ENCODE assay signal across 16 cellular contexts in the genomic region with DNA sequence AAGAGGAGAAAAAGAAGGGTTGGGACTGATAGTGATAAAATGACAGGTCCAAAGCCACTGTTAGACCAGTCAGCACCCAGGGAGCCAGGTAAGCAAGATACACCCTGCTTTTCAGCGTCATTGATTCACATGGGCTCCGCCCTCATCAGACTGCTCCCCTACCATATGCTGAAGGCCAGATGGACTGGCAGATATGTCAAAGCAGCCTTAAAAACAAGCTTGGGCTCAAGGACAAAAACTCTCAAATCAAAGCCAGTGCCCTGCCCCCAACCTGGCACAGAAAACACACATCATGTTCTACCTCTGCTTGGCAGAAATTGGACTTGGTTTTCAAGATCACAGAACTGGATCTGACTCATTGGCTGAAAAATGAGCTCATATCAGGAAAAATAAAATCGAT. TPM values are rescaled to one million over a fixed set of nuclear protein-coding genes. Genes with fewer than 3 reads are reported as not detected.
DNase-seq lines count a peak whose midpoint lies in the region; ATAC-seq and TF ChIP-seq lines count a peak whose summit lies in the region.
"Had no signal": no experiment of that assay in that cellular context is flagged by ENCODE, and none has a peak within 500 bp of the region (broad histone marks: within the 10 kb centered on the region; RNA-seq: fewer than 3 reads in every experiment).

No MANE protein-coding gene starts in this region.

- ATAC-seq in activated B cell treated with CpG ODN at 0.5 μM for 24 hours (ENCODE audit: low read depth) = no peak
- ATAC-seq in stimulated activated effector memory CD8-positive, alpha-beta T cell treated with anti-CD3 and anti-CD28 coated beads, Interleukin-12 subunit alpha, Interleukin-12 subunit beta, amount 100 ng/mL, for 72 hours = peak; percentile 36
- ATAC-seq in HG03439 (IDR thresholded peaks at IDR 0.05; ENCODE audit: unreplicated experiment) = no peak
- ATAC-seq in heart left ventricle = no peak
- ATAC-seq: foreskin keratinocyte, Right ventricle myocardium inferior had no signal

- peaks cover 0 to 24% (median 0%) of the 10 kb centered on the region in 9 donors for H3K36me3 ChIP-seq in heart left ventricle
- H3K36me3 ChIP-seq: BLaER1 had no signal

- peak; percentile 59 for DNase-seq in NCI-H2171 (lab: John Stamatoyannopoulos, UW)
- no peak for DNase-seq in activated B cell treated with CpG ODN at 0.5 μM for 24 hours
- DNase-seq in fibroblast of the aortic adventitia (ENCODE audit: low read depth) = peak; percentile 43
- no peak for DNase-seq in stimulated activated effector memory CD8-positive, alpha-beta T cell treated with anti-CD3 and anti-CD28 coated beads, Interleukin-12 subunit alpha, Interleukin-12 subunit beta, amount 100 ng/mL, for 72 hours (ENCODE audit: low spot score in 2 of 2)
- DNase-seq in HEK293T (ENCODE audit: extremely low spot score) = no peak
- DNase-seq in heart left ventricle = no peak
- DNase-seq: activated CD4-positive, alpha-beta T cell treated with anti-CD3 and anti-CD28 coated beads, Interleukin-2, amount 50 U/mL, for 4 hours; activated effector memory CD4-positive, alpha-beta T cell treated with anti-CD3 and anti-CD28 coated beads, Interleukin-2, amount 50 U/mL, for 16 hours; foreskin keratinocyte; NCI-H187; NK-92 treated with Interleukin-12 subunit alpha and Interleukin-12 subunit beta, amount 100 ng/mL, for 24 hours; T1000; testis had no signal

- TF ChIP-seq POLR2A in heart left ventricle (IDR thresholded peaks at IDR 0.05) = no peak

- TF ChIP-seq CTCF in activated B cell treated with CpG ODN at 0.5 μM for 24 hours (IDR thresholded peaks at IDR 0.05) = no peak
- no peak for TF ChIP-seq CTCF in fibroblast of the aortic adventitia (IDR thresholded peaks at IDR 0.05; ENCODE audit: insufficient read depth, low read length)
- TF ChIP-seq CTCF in heart left ventricle (IDR thresholded peaks at IDR 0.05) = no peak

- H3K4me3 ChIP-seq in fibroblast of the aortic adventitia (ENCODE audit: low read depth, low read length) (no peak overlapping the region), heart left ventricle (no peak overlapping the region)
- H3K4me3 ChIP-seq: BLaER1, testis had no signal

- peaks cover 0 to 2% (median 0%) of the 10 kb centered on the region in 12 donors for H3K9me3 ChIP-seq in heart left ventricle
- H3K9me3 ChIP-seq: BLaER1, testis had no signal

- H3K27ac Mint-ChIP-seq in activated B cell treated with CpG ODN at 0.5 μM for 24 hours = peak overlapping the region; percentile 4
- H3K27ac Mint-ChIP-seq in stimulated activated effector memory CD8-positive, alpha-beta T cell treated with anti-CD3 and anti-CD28 coated beads, Interleukin-12 subunit alpha, Interleukin-12 subunit beta, amount 100 ng/mL, for 72 hours = peak overlapping the region; percentile 43

- intact Hi-C loops in activated B cell treated with CpG ODN at 0.5 μM for 24 hours (cut with micrococcal nuclease) = no loop called here
- intact Hi-C loops in heart left ventricle (cut with DNase I) = no loop called here

- H3K4me3 Mint-ChIP-seq in activated B cell treated with CpG ODN at 0.5 μM for 24 hours = no peak overlapping the region
- peak overlapping the region; percentile 2 for H3K4me3 Mint-ChIP-seq in stimulated activated effector memory CD8-positive, alpha-beta T cell treated with anti-CD3 and anti-CD28 coated beads, Interleukin-12 subunit alpha, Interleukin-12 subunit beta, amount 100 ng/mL, for 72 hours

- peaks cover 88% of the 10 kb centered on the region for H3K4me1 Mint-ChIP-seq in activated B cell treated with CpG ODN at 0.5 μM for 24 hours
- H3K4me1 Mint-ChIP-seq in stimulated activated effector memory CD8-positive, alpha-beta T cell treated with anti-CD3 and anti-CD28 coated beads, Interleukin-12 subunit alpha, Interleukin-12 subunit beta, amount 100 ng/mL, for 72 hours = peaks cover 87% of the 10 kb centered on the region

- CTCF ChIA-PET in activated B cell treated with CpG ODN at 0.5 μM for 24 hours (lab: Charles Lee) (interaction anchor here (1.3 kb wide), 1 partner anchor 31 kb away, joined by 3 read pairs; no protein-coding TSS in a partner anchor), HEK293T (lab: Yijun Ruan, JAX) (interaction anchor here (0.6 to 0.8 kb wide), 3 partner anchors 22 to 124 kb away, joined by 3 to 7 read pairs (median 3); no protein-coding TSS in a partner anchor)

- H3K9me3 Mint-ChIP-seq in activated B cell treated with CpG ODN at 0.5 μM for 24 hours = no peaks in the 10 kb centered on the region
- no peaks in the 10 kb centered on the region for H3K9me3 Mint-ChIP-seq in stimulated activated effector memory CD8-positive, alpha-beta T cell treated with anti-CD3 and anti-CD28 coated beads, Interleukin-12 subunit alpha, Interleukin-12 subunit beta, amount 100 ng/mL, for 72 hours

- H3K36me3 Mint-ChIP-seq in activated B cell treated with CpG ODN at 0.5 μM for 24 hours (ENCODE audit: low read depth) = peaks cover 52% of the 10 kb centered on the region
- peaks cover 30% of the 10 kb centered on the region for H3K36me3 Mint-ChIP-seq in stimulated activated effector memory CD8-positive, alpha-beta T cell treated with anti-CD3 and anti-CD28 coated beads, Interleukin-12 subunit alpha, Interleukin-12 subunit beta, amount 100 ng/mL, for 72 hours

- H3K27ac ChIP-seq in heart left ventricle = no peak overlapping the region
- H3K27ac ChIP-seq: BLaER1, foreskin keratinocyte had no signal

- 82 to 96% (median 90%) methylated on average over 3 of the region's 3 CpGs for WGBS in heart left ventricle, 4 donors

- POLR2A ChIA-PET in activated B cell treated with CpG ODN at 0.5 μM for 24 hours (lab: Charles Lee) = interaction anchor here (0.8 to 1.2 kb wide), 5 partner anchors 9 to 76 kb away, joined by 3 to 5 read pairs (median 4); no protein-coding TSS in a partner anchor
- POLR2A ChIA-PET in HEK293T (lab: Yijun Ruan, JAX) = interaction anchor here (0.8 kb wide), 1 partner anchor 92 kb away, joined by 3 read pairs; no protein-coding TSS in a partner anchor

- H3K4me1 ChIP-seq in heart left ventricle = peaks cover 0 to 71% (median 20%) of the 10 kb centered on the region in 12 donors
- H3K4me1 ChIP-seq: foreskin keratinocyte had no signal

- no peaks in the 10 kb centered on the region for H3K27me3 Mint-ChIP-seq in activated B cell treated with CpG ODN at 0.5 μM for 24 hours

- H3K27me3 ChIP-seq in heart left ventricle = no peaks in the 10 kb centered on the region
- H3K27me3 ChIP-seq: BLaER1, foreskin keratinocyte, testis had no signal

TF ChIP-seq in HEK293T, 16 proteins besides CTCF, POLR2A, EP300 and RAD21:
- TF ChIP-seq, protein P1, sequence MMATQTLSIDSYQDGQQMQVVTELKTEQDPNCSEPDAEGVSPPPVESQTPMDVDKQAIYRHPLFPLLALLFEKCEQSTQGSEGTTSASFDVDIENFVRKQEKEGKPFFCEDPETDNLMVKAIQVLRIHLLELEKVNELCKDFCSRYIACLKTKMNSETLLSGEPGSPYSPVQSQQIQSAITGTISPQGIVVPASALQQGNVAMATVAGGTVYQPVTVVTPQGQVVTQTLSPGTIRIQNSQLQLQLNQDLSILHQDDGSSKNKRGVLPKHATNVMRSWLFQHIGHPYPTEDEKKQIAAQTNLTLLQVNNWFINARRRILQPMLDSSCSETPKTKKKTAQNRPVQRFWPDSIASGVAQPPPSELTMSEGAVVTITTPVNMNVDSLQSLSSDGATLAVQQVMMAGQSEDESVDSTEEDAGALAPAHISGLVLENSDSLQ (IDR thresholded peaks at IDR 0.05) = no peak
- TF ChIP-seq HDGF (IDR thresholded peaks at IDR 0.05; ENCODE audit: borderline replicate concordance) = no peak
- TF ChIP-seq NFRKB (IDR thresholded peaks at IDR 0.05) = no peak
- TF ChIP-seq CTBP1 (IDR thresholded peaks at IDR 0.05; ENCODE audit: borderline replicate concordance) = no peak
- no peak for TF ChIP-seq FOXA1 (IDR thresholded peaks at IDR 0.05)
- no peak for TF ChIP-seq FOXM1 (IDR thresholded peaks at IDR 0.05; ENCODE audit: borderline replicate concordance)
- TF ChIP-seq FOXK2 (IDR thresholded peaks at IDR 0.05) = no peak
- no peak for TF ChIP-seq SP1 (IDR thresholded peaks at IDR 0.05)

RNA-seq across cellular contexts. Expression of gene SH3BP5, which starts 33.4 kb away (rescaled TPM):
- 60.5 and 66.0 TPM in 2 replicates for total RNA-seq in activated B cell treated with CpG ODN at 0.5 μM for 24 hours
- 25.5 and 153 TPM in 2 replicates for total RNA-seq in fibroblast of the aortic adventitia (ENCODE audit: low replicate concordance)
- 10 to 100 TPM in 5 of 9 donors, 1 to 10 TPM in 4; 4.9 to 28.6 (median 11.7) TPM for total RNA-seq in heart left ventricle
- 1 to 10 TPM; 5.2 to 8.7 TPM for polyA plus RNA-seq in heart left ventricle

Comparison
In these comparisons a context has a peak if more than half of its experiments do, and no peak if none do; other contexts are left out.
1. DNase-seq: peak in NCI-H2171 (single experiment) and fibroblast of the aortic adventitia (single experiment); none in activated B cell treated with CpG ODN at 0.5 μM for 24 hours (single experiment), stimulated activated effector memory CD8-positive, alpha-beta T cell treated with anti-CD3 and anti-CD28 coated beads, Interleukin-12 subunit alpha, Interleukin-12 subunit beta, amount 100 ng/mL, for 72 hours (0 of 2), HEK293T (single experiment) and heart left ventricle (0 of 5).